Comparison of ENCODE assay signal across 1 cellular context in genomic region chr2:226783885-226784284, GRCh38.
TF ChIP-seq lines count a peak whose summit lies in the region.

No MANE protein-coding gene starts in this region.

TF ChIP-seq in GM23338, 12 proteins besides CTCF, POLR2A, EP300 and RAD21 (continued from another document):
- TF ChIP-seq ZNF462 (CRISPR knock-in tag; IDR thresholded peaks at IDR 0.05) (no peak), ZNF114 (CRISPR knock-in tag; IDR thresholded peaks at IDR 0.05) (no peak), NANOG (IDR thresholded peaks at IDR 0.05; ENCODE audit: borderline replicate concordance) (no peak)
